ENCODE assay signal across 20 cellular contexts in genomic region chr11:5367461-5368074, GRCh38. TPM values are rescaled to one million over a fixed set of nuclear protein-coding genes. Genes with fewer than 3 reads are reported as not detected.
DNase-seq lines count a peak whose midpoint lies in the region; ATAC-seq and TF ChIP-seq lines count a peak whose summit lies in the region.
"Had no signal": no experiment of that assay in that cellular context is flagged by ENCODE, and none has a peak within 500 bp of the region (broad histone marks: within the 10 kb centered on the region; RNA-seq: fewer than 3 reads in every experiment).

No MANE protein-coding gene starts in this region.

- ATAC-seq in HG03175 (IDR thresholded peaks at IDR 0.05; ENCODE audit: unreplicated experiment): peak; percentile 33
- ATAC-seq in activated naive CD8-positive, alpha-beta T cell treated with anti-CD3 and anti-CD28 coated beads, Interleukin-2, amount 50 U/mL, for 24 hours: no peak
- ATAC-seq: stimulated activated naive B cell treated with anti-CD40 and anti-IgM and Interleukin-4, amounts not matched to agents 10 μg/mL and 1 μg/mL and 100 μg/mL, for 72 hours had no signal

- TF ChIP-seq CTCF in adrenal gland (IDR thresholded peaks at IDR 0.05) (no peak), mesothelial cell of epicardium (IDR thresholded peaks at IDR 0.05; ENCODE audit: unreplicated experiment) (no peak)

- H3K36me3 Mint-ChIP-seq in activated naive CD8-positive, alpha-beta T cell treated with anti-CD3 and anti-CD28 coated beads, Interleukin-2, amount 50 U/mL, for 24 hours (ENCODE audit: low read depth): no peaks in the 10 kb centered on the region
- H3K36me3 Mint-ChIP-seq in mesothelial cell of epicardium: no peaks in the 10 kb centered on the region
- H3K36me3 Mint-ChIP-seq: IgD-negative memory B cell; immature natural killer cell; stimulated activated naive B cell treated with anti-CD40 and anti-IgM and Interleukin-4, amounts not matched to agents 10 μg/mL and 1 μg/mL and 100 μg/mL, for 72 hours had no signal

- peaks cover under 1% of the 10 kb centered on the region for H3K9me3 Mint-ChIP-seq in activated naive CD8-positive, alpha-beta T cell treated with anti-CD3 and anti-CD28 coated beads, Interleukin-2, amount 50 U/mL, for 24 hours
- H3K9me3 Mint-ChIP-seq in mesothelial cell of epicardium: peaks cover under 1% of the 10 kb centered on the region
- H3K9me3 Mint-ChIP-seq: IgD-negative memory B cell had no signal

- DNase-seq in AG08395 (ENCODE audit: low spot score) (peak; percentile 5), adrenal gland (peak in 5 of 7 donors; percentile 9 to 51 (median 15)), glomerular endothelial cell (ENCODE audit: extremely low read depth, low read depth, low spot score) (peak; percentile 50), DMS79 (lab: John Stamatoyannopoulos, UW) (no peak), mesothelial cell of epicardium (ENCODE audit: low spot score in 2 of 2, unreplicated experiment in 2 of 2) (no peak)
- DNase-seq in activated naive CD8-positive, alpha-beta T cell treated with anti-CD3 and anti-CD28 coated beads, Interleukin-2, amount 50 U/mL, for 24 hours: no peak
- DNase-seq in stimulated activated naive CD4-positive, alpha-beta T cell treated with Interleukin-2 at 50 U/mL for 16 hours (lab: John Stamatoyannopoulos, UW): no peak
- DNase-seq: activated naive CD4-positive, alpha-beta T cell; H9; immature natural killer cell; NCI-H524; stimulated activated CD4-positive, alpha-beta T cell treated with anti-CD3 and anti-CD28 coated beads, Interleukin-4, amount 100 ng/mL, for 1 hour; stimulated activated naive B cell treated with anti-CD40 and anti-IgM and Interleukin-4, amounts not matched to agents 10 μg/mL and 1 μg/mL and 100 μg/mL, for 72 hours had no signal

- H3K4me3 ChIP-seq in adrenal gland: no peak overlapping the region
- H3K4me3 ChIP-seq: BLaER1 had no signal

- intact Hi-C loops in adrenal gland (cut with DNase I): no loop called here

- no peak overlapping the region for H3K27ac ChIP-seq in adrenal gland
- H3K27ac ChIP-seq: BLaER1 had no signal

- no peak overlapping the region for H3K4me3 Mint-ChIP-seq in activated naive CD8-positive, alpha-beta T cell treated with anti-CD3 and anti-CD28 coated beads, Interleukin-2, amount 50 U/mL, for 24 hours
- H3K4me3 Mint-ChIP-seq in mesothelial cell of epicardium: no peak overlapping the region
- H3K4me3 Mint-ChIP-seq: central memory CD8-positive, alpha-beta T cell; H9; IgD-negative memory B cell; immature natural killer cell; stimulated activated naive B cell treated with anti-CD40 and anti-IgM and Interleukin-4, amounts not matched to agents 10 μg/mL and 1 μg/mL and 100 μg/mL, for 72 hours had no signal

- no peaks in the 10 kb centered on the region for H3K4me1 ChIP-seq in adrenal gland (replicated peaks in 1 of 2)

- peaks cover 2% of the 10 kb centered on the region for H3K27me3 Mint-ChIP-seq in activated naive CD8-positive, alpha-beta T cell treated with anti-CD3 and anti-CD28 coated beads, Interleukin-2, amount 50 U/mL, for 24 hours
- H3K27me3 Mint-ChIP-seq in mesothelial cell of epicardium (ENCODE audit: low read depth): peaks cover 3% of the 10 kb centered on the region
- H3K27me3 Mint-ChIP-seq: IgD-negative memory B cell, progenitor cell of endocrine pancreas had no signal

- no peaks in the 10 kb centered on the region for H3K4me1 Mint-ChIP-seq in activated naive CD8-positive, alpha-beta T cell treated with anti-CD3 and anti-CD28 coated beads, Interleukin-2, amount 50 U/mL, for 24 hours
- peaks cover 2% of the 10 kb centered on the region for H3K4me1 Mint-ChIP-seq in mesothelial cell of epicardium
- H3K4me1 Mint-ChIP-seq: central memory CD8-positive, alpha-beta T cell; IgD-negative memory B cell; immature natural killer cell; stimulated activated naive B cell treated with anti-CD40 and anti-IgM and Interleukin-4, amounts not matched to agents 10 μg/mL and 1 μg/mL and 100 μg/mL, for 72 hours had no signal

- H3K36me3 ChIP-seq in adrenal gland (replicated peaks in 1 of 2): no peaks in the 10 kb centered on the region
- H3K36me3 ChIP-seq: BLaER1 had no signal

- 40 to 76% (median 61%) methylated on average over 2 of the region's 2 CpGs for WGBS in adrenal gland, 4 donors

- H3K27me3 ChIP-seq in adrenal gland: no peaks in the 10 kb centered on the region
- H3K27me3 ChIP-seq: BLaER1 had no signal

- no peaks in the 10 kb centered on the region for H3K9me3 ChIP-seq in adrenal gland (replicated peaks in 1 of 3)
- H3K9me3 ChIP-seq: BLaER1 had no signal

- no peak for TF ChIP-seq POLR2A in adrenal gland (IDR thresholded peaks at IDR 0.05)

- no peak overlapping the region for H3K27ac Mint-ChIP-seq in activated naive CD8-positive, alpha-beta T cell treated with anti-CD3 and anti-CD28 coated beads, Interleukin-2, amount 50 U/mL, for 24 hours
- no peak overlapping the region for H3K27ac Mint-ChIP-seq in mesothelial cell of epicardium
- H3K27ac Mint-ChIP-seq: H9; IgD-negative memory B cell; immature natural killer cell; progenitor cell of endocrine pancreas; stimulated activated naive B cell treated with anti-CD40 and anti-IgM and Interleukin-4, amounts not matched to agents 10 μg/mL and 1 μg/mL and 100 μg/mL, for 72 hours had no signal

RNA-seq across cellular contexts. Expression of gene OR51M1, which starts 16.0 kb away (rescaled TPM):
- total RNA-seq in adrenal gland (not detected), glomerular endothelial cell (not detected in 2 replicates), mesothelial cell of epicardium (not detected in 3 replicates)
- polyA plus RNA-seq in adrenal gland: not detected
- total RNA-seq: H9, mucosa of gallbladder, progenitor cell of endocrine pancreas had no signal
- polyA plus RNA-seq: esophagus, IgD-negative memory B cell, immature natural killer cell had no signal

RNA-seq across cellular contexts. Expression of gene OR51B6, which starts 16.3 kb away (rescaled TPM):
- total RNA-seq in adrenal gland (not detected), glomerular endothelial cell (not detected in 2 replicates), mesothelial cell of epicardium (not detected in 3 replicates)
- not detected for polyA plus RNA-seq in adrenal gland
- total RNA-seq: H9, mucosa of gallbladder, progenitor cell of endocrine pancreas had no signal
- polyA plus RNA-seq: esophagus, IgD-negative memory B cell, immature natural killer cell had no signal

RNA-seq across cellular contexts. Expression of gene OR51B5, which starts 24.2 kb away (rescaled TPM):
- total RNA-seq in adrenal gland: 1 to 10 TPM in 1 of 8 donors, under 1 TPM in 4, not detected in 3; 0.32 to 2.9 (median 0.46) TPM
- polyA plus RNA-seq in adrenal gland: under 1 TPM in 2 of 3 donors, not detected in 1; 0.16 TPM
- total RNA-seq in glomerular endothelial cell: not detected in 2 replicates
- total RNA-seq in mesothelial cell of epicardium: 0.89 to 1.2 TPM (median 1.1 TPM) in 3 replicates
- total RNA-seq: H9 had no signal
- polyA plus RNA-seq: esophagus, IgD-negative memory B cell, immature natural killer cell had no signal

RNA-seq across cellular contexts. Expression of gene OR51B2, which starts 43.5 kb away (rescaled TPM):
- total RNA-seq in adrenal gland: 1 to 10 TPM in 1 of 8 donors, not detected in 7; 1.3 TPM
- not detected for polyA plus RNA-seq in adrenal gland
- total RNA-seq in glomerular endothelial cell: not detected in 2 replicates
- total RNA-seq in mesothelial cell of epicardium: 0.41 to 0.56 TPM in 2 of 3 replicates, not detected in the other
- total RNA-seq: H9, mucosa of gallbladder, progenitor cell of endocrine pancreas had no signal
- polyA plus RNA-seq: esophagus, IgD-negative memory B cell, immature natural killer cell had no signal

RNA-seq across cellular contexts. Expression of gene OR51Q1, which starts 54.3 kb away (rescaled TPM):
- total RNA-seq in adrenal gland (not detected), glomerular endothelial cell (not detected in 2 replicates), mesothelial cell of epicardium (not detected in 3 replicates)
- not detected for polyA plus RNA-seq in adrenal gland
- total RNA-seq: H9, mucosa of gallbladder, progenitor cell of endocrine pancreas had no signal
- polyA plus RNA-seq: esophagus, IgD-negative memory B cell, immature natural killer cell had no signal

Comparison
In these comparisons a context has a peak if more than half of its experiments do, and no peak if none do; other contexts are left out.
1. DNase-seq: peak in AG08395 (single experiment), adrenal gland (5 of 7) and glomerular endothelial cell (single experiment); none in DMS79 (single experiment), activated naive CD8-positive, alpha-beta T cell treated with anti-CD3 and anti-CD28 coated beads, Interleukin-2, amount 50 U/mL, for 24 hours (single experiment), stimulated activated naive CD4-positive, alpha-beta T cell treated with Interleukin-2 at 50 U/mL for 16 hours (single experiment) and mesothelial cell of epicardium (0 of 2).